In the genomic region with DNA sequence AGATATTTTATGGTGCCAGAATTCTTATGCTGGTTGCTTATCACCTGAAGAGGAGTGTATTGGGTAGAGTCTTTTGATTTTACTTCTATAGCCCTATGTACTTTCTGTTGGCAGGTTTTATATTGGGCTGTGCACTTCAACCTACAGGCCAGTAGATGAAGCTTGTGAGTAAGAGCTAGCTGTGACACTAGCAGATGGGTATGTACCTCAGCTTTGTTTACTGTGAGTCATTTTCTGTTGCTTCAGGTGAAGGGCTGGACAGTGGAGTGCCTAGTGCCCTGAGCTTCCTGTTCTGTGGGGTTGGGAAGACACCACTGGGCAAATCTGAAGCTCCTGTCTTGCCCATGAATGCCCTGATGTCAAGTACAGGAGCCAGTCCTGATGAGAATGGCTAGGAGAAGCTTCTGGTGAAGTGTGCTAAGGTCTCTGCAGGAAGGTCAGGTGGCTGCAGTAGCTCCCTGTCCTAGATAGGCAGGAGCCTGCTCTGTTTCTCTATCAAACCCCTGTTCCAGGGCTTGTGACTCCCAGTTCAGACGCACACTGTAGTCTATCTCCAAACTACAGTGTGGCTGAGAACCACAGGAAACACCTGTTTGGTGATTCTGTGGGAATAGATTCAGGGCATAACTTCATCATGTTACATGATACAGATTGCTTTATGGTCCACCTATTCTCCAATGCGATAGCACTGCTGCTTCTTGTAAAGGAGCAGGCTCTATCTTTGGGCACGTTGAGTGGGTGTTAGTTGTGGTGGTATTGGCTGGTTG, we compare ENCODE assay signal across 15 cellular contexts.
DNase-seq lines count a peak whose midpoint lies in the region; ATAC-seq and TF ChIP-seq lines count a peak whose summit lies in the region.
"Had no signal": no experiment of that assay in that cellular context is flagged by ENCODE, and none has a peak within 500 bp of the region (broad histone marks: within the 10 kb centered on the region; RNA-seq: fewer than 3 reads in every experiment).

No MANE protein-coding gene starts in this region.

- H3K27me3 ChIP-seq in BLaER1 (no peaks in the 10 kb centered on the region), kidney epithelial cell (ENCODE audit: control insufficient read depth, insufficient read depth, low read length) (no peaks in the 10 kb centered on the region)
- H3K27me3 ChIP-seq: gastroesophageal sphincter had no signal

- H3K4me3 ChIP-seq in BLaER1: no peak overlapping the region
- no peak overlapping the region for H3K4me3 ChIP-seq in kidney epithelial cell (ENCODE audit: low read depth, low read length)
- H3K4me3 ChIP-seq: gastroesophageal sphincter, thoracic aorta had no signal

- peaks cover 16% of the 10 kb centered on the region for H3K4me1 ChIP-seq in BLaER1
- H3K4me1 ChIP-seq: gastroesophageal sphincter had no signal

- TF ChIP-seq CTCF in kidney epithelial cell (IDR thresholded peaks at IDR 0.05; ENCODE audit: insufficient read depth, low read length, poor library complexity, severe bottlenecking): peak; percentile 35

- no peaks in the 10 kb centered on the region for H3K36me3 ChIP-seq in BLaER1
- H3K36me3 ChIP-seq in kidney epithelial cell (ENCODE audit: control insufficient read depth, insufficient read depth, low read length): no peaks in the 10 kb centered on the region
- H3K36me3 ChIP-seq: gastroesophageal sphincter, thoracic aorta had no signal

- H3K9me3 ChIP-seq in BLaER1: no peaks in the 10 kb centered on the region
- H3K9me3 ChIP-seq: gastroesophageal sphincter, thoracic aorta had no signal

- H3K4me2 ChIP-seq in BLaER1: peak overlapping the region; percentile 31; the same call in 1 of the 2 replicates

- ATAC-seq in HG03432 (IDR thresholded peaks at IDR 0.05; ENCODE audit: unreplicated experiment): peak; percentile 52
- no peak for ATAC-seq in HG03196 (IDR thresholded peaks at IDR 0.05; ENCODE audit: unreplicated experiment)
- no peak for ATAC-seq in HG03045 (IDR thresholded peaks at IDR 0.05; ENCODE audit: unreplicated experiment)
- no peak for ATAC-seq in HG02981 (IDR thresholded peaks at IDR 0.05; ENCODE audit: unreplicated experiment)
- ATAC-seq: gastroesophageal sphincter had no signal

- peak; percentile 80 for DNase-seq in amniotic epithelial cell (ENCODE audit: low read depth)
- DNase-seq in kidney epithelial cell (ENCODE audit: low read depth): peak; percentile 72
- no peak for DNase-seq in NK-92 treated with Interleukin-12 subunit alpha and Interleukin-12 subunit beta, amount 100 ng/mL, for 24 hours (lab: John Stamatoyannopoulos, UW)
- DNase-seq: caudate nucleus; CD8-positive, alpha-beta memory T cell; NCI-H187 treated with DMSO at 0.1 percent for 48 hours; posterior cingulate gyrus; Right ventricle myocardium superior had no signal

- H4K20me1 ChIP-seq in BLaER1: no peaks in the 10 kb centered on the region

- no peak overlapping the region for H3K9ac ChIP-seq in BLaER1

- H3K27ac ChIP-seq in BLaER1: no peak overlapping the region
- H3K27ac ChIP-seq: gastroesophageal sphincter, thoracic aorta had no signal
